In genomic region chr17:561118-561517, GRCh38 we compare ENCODE assay signal across 11 cellular contexts.
A peak's percentile ranks its signal among the peaks of the same experiment; 100 is the strongest.
DNase-seq lines count a peak whose midpoint lies in the region; ATAC-seq, FAIRE-seq and TF ChIP-seq lines count a peak whose summit lies in the region.
"Had no signal": no experiment of that assay in that cellular context is flagged by ENCODE, and none has a peak within 500 bp of the region (broad histone marks: within the 10 kb centered on the region; RNA-seq: fewer than 3 reads in every experiment).

No MANE protein-coding gene starts in this region.

- ATAC-seq in HG02571 (IDR thresholded peaks at IDR 0.05; ENCODE audit: unreplicated experiment) (no peak), GM18520 (IDR thresholded peaks at IDR 0.05; ENCODE audit: unreplicated experiment) (no peak)

- peaks cover 0 to 73% (median 37%) of the 10 kb centered on the region in 10 experiments; a peak in 17 of 20 replicates for H3K4me1 ChIP-seq in BLaER1 treated with 17β-estradiol and CSF1 and Interleukin-3, amounts not matched to agents 10 nM and 100 nM
- H3K4me1 ChIP-seq in neutrophil (ENCODE audit: control insufficient read depth in 1 of 2, insufficient read depth in 1 of 2, low read depth in 1 of 2, low read length in 1 of 2): peaks cover 75% of the 10 kb centered on the region in 2 experiments

- peaks cover 27 to 100% (median 65%) of the 10 kb centered on the region in 11 experiments for H3K36me3 ChIP-seq in BLaER1 treated with 17β-estradiol and CSF1 and Interleukin-3, amounts not matched to agents 10 nM and 100 nM
- H3K36me3 ChIP-seq in bronchial epithelial cell (ENCODE audit: control insufficient read depth, insufficient read depth, low read length): peaks cover 13% of the 10 kb centered on the region
- no peaks in the 10 kb centered on the region for H3K36me3 ChIP-seq in neutrophil

- H3K9ac ChIP-seq in BLaER1 treated with 17β-estradiol and CSF1 and Interleukin-3, amounts not matched to agents 10 nM and 100 nM: peak overlapping the region in 1 of 11 experiments; percentile 1; a peak in 3 of 22 replicates

- peak overlapping the region in 7 of 11 experiments; percentile 30 to 91 (median 79); a peak in 14 of 22 replicates for H3K4me2 ChIP-seq in BLaER1 treated with 17β-estradiol and CSF1 and Interleukin-3, amounts not matched to agents 10 nM and 100 nM

- H4K20me1 ChIP-seq in BLaER1 treated with 17β-estradiol and CSF1 and Interleukin-3, amounts not matched to agents 10 nM and 100 nM: no peaks in the 10 kb centered on the region; a peak in 1 of 22 replicates

- H3K27ac ChIP-seq in BLaER1 treated with 17β-estradiol and CSF1 and Interleukin-3, amounts not matched to agents 10 nM and 100 nM: peak overlapping the region in 7 of 11 experiments; percentile 9 to 79 (median 62); a peak in 10 of 22 replicates
- peak overlapping the region; percentile 92 for H3K27ac ChIP-seq in neutrophil

- H3K27me3 ChIP-seq in BLaER1 treated with 17β-estradiol and CSF1 and Interleukin-3, amounts not matched to agents 10 nM and 100 nM: no peaks in the 10 kb centered on the region
- H3K27me3 ChIP-seq in bronchial epithelial cell (ENCODE audit: control insufficient read depth, insufficient read depth, low read length) (no peaks in the 10 kb centered on the region), neutrophil (no peaks in the 10 kb centered on the region)

- FAIRE-seq in bronchial epithelial cell (lab: Jason Lieb, UNC): no peak

- 0 out of 20 replicates have a peak overlapping the region, but pooled peaks of 3 of the 10 experiments have one; percentile 15 to 22 (median 19) for H3K4me3 ChIP-seq in BLaER1 treated with 17β-estradiol and CSF1 and Interleukin-3, amounts not matched to agents 10 nM and 100 nM
- H3K4me3 ChIP-seq in bronchial epithelial cell (ENCODE audit: low read depth, low read length) (no peak overlapping the region), neutrophil (ENCODE audit: low read depth in 1 of 2, low read length in 1 of 2) (peak overlapping the region in 1 of 2 experiments; percentile 19)

- peaks cover 0 to under 1% (median 0%) of the 10 kb centered on the region in 11 experiments; a peak in 3 of 22 replicates for H3K9me3 ChIP-seq in BLaER1 treated with 17β-estradiol and CSF1 and Interleukin-3, amounts not matched to agents 10 nM and 100 nM (replicated peaks in 1 of 11)
- no peaks in the 10 kb centered on the region for H3K9me3 ChIP-seq in neutrophil

- TF ChIP-seq CTCF in bronchial epithelial cell (IDR thresholded peaks at IDR 0.05; ENCODE audit: insufficient read depth, low read length, severe bottlenecking) (no peak), neutrophil (IDR thresholded peaks at IDR 0.05) (no peak)

- peak; percentile 31 for DNase-seq in HK-2 (ENCODE audit: unreplicated experiment)
- peak; percentile 39 for DNase-seq in bronchial epithelial cell (ENCODE audit: low read depth)
- DNase-seq in KG1 (lab: John Stamatoyannopoulos, UW): no peak
- DNase-seq in NCI-H82 treated with DMSO at 0.1 percent for 48 hours (lab: John Stamatoyannopoulos, UW; ENCODE audit: unreplicated experiment): no peak
- DNase-seq: DMS153, midbrain, NCI-H510A had no signal

Comparison
In these comparisons a context has a peak if more than half of its experiments do, and no peak if none do; other contexts are left out.
1. DNase-seq: peak in HK-2 (single experiment) and bronchial epithelial cell (single experiment); none in KG1 (single experiment) and NCI-H82 treated with DMSO at 0.1 percent for 48 hours (single experiment).